ENCODE assay signal across 7 cellular contexts in the genomic region with DNA sequence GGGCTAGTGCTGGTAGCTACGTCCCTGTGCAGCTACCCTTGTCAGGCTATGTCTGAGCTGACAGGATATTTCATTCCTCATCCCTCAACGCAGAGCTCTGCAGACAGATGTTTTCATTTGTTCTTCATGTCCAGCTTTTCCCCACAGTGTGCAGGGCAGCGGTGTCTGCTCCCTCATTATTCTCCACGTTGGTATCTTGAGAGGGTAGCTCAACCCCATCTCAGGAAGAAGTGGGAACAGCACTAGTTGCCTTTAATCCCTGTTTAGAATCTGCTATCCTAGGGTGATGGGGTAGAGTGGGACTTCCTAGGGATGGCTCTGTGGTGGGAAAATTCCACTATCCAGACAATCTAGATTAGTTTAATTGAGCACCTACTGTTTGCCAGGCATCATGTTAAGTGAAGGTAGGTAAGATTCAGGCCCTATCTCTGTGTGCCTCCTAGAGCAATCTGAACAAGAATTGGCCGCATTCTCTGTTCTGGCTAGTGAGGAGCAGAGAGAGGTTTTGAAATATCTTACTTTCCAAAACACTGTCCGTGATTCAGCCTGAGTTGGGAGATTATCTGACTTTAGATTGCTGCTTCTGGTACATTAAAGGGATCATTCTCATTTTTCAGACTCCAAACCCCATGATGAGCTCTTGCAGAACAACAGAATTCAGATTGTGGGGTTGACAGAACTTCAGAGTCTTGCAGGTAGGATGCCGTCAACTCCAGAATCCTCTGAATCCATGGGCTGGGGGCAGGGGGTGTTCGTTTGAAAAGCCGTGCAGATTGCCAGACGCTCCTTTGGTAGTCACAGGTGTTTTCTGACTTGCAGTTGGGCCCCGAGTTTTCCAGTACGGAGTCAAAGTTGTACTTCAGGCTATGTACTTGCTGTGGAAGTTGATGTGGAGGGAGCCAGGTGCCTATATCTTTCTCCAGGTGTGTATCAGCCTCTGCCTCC. TPM values are rescaled to one million over a fixed set of nuclear protein-coding genes. Genes with fewer than 3 reads are reported as not detected.
A peak's percentile ranks its signal among the peaks of the same experiment; 100 is the strongest.
DNase-seq lines count a peak whose midpoint lies in the region; ATAC-seq, FAIRE-seq and TF ChIP-seq lines count a peak whose summit lies in the region.

No MANE protein-coding gene starts in this region.

- H3K27ac Mint-ChIP-seq in activated naive CD8-positive, alpha-beta T cell treated with anti-CD3 and anti-CD28 coated beads, Interleukin-2, amount 10 ng/mL, durations not matched to agents 7 days and 5 days = peak overlapping the region; percentile 92

- WGBS in suprapubic skin = 54% methylated on average over 12 of the region's 12 CpGs

- peak overlapping the region; percentile 92 for H2AFZ ChIP-seq in keratinocyte (ENCODE audit: control insufficient read depth, low read length)

- DNase-seq in HFF-Myc (ENCODE audit: extremely low read depth, low read depth) (no peak), keratinocyte (ENCODE audit: low read depth, low spot score) (no peak), suprapubic skin (ENCODE audit: low spot score in 2 of 2) (peak in 1 of 2 donors; percentile 49)
- no peak for DNase-seq in activated naive CD8-positive, alpha-beta T cell treated with anti-CD3 and anti-CD28 coated beads, Interleukin-2, amount 10 ng/mL, durations not matched to agents 7 days and 5 days
- no peak for DNase-seq in activated CD8-positive, alpha-beta memory T cell treated with anti-CD3 and anti-CD28 coated beads for 24 hours

- TF ChIP-seq CTCF in HFF-Myc (IDR thresholded peaks at IDR 0.05; ENCODE audit: low read depth, low read length, missing control alignments) (no peak), keratinocyte (optimal IDR thresholded peaks at IDR 0.05 in 1 of 3, IDR thresholded peaks at IDR 0.05 in 1 of 3, conservative IDR thresholded peaks at IDR 0.05 in 1 of 3; ENCODE audit: extremely low read depth in 1 of 3, insufficient read depth in 2 of 3, low read length in 3 of 3) (no peak), suprapubic skin (IDR thresholded peaks at IDR 0.05) (no peak)

- H3K36me3 ChIP-seq in keratinocyte (ENCODE audit: control insufficient read depth in 2 of 2, extremely low read depth in 1 of 2, insufficient read depth in 2 of 2, low read length in 2 of 2) (peaks cover 11 to 24% of the 10 kb centered on the region in 2 experiments), suprapubic skin (peaks cover 28% of the 10 kb centered on the region)

- no peaks in the 10 kb centered on the region for H3K27me3 ChIP-seq in keratinocyte (ENCODE audit: control insufficient read depth, extremely low read depth, insufficient read depth, low read length)
- H3K27me3 ChIP-seq in suprapubic skin = no peaks in the 10 kb centered on the region

- H3K4me3 ChIP-seq in HFF-Myc (replicated peaks; ENCODE audit: low read depth, low read length) (peak overlapping the region; percentile 80), keratinocyte (ENCODE audit: control insufficient read depth in 2 of 3, extremely low read depth in 1 of 3, insufficient read depth in 2 of 3, low read depth in 1 of 3, low read length in 3 of 3) (peak overlapping the region; percentile 71 to 77 (median 76)), suprapubic skin (peak overlapping the region; percentile 58)

- no peaks in the 10 kb centered on the region for H3K9me3 Mint-ChIP-seq in activated naive CD8-positive, alpha-beta T cell treated with anti-CD3 and anti-CD28 coated beads, Interleukin-2, amount 10 ng/mL, durations not matched to agents 7 days and 5 days

- H3K27me3 Mint-ChIP-seq in activated naive CD8-positive, alpha-beta T cell treated with anti-CD3 and anti-CD28 coated beads, Interleukin-2, amount 10 ng/mL, durations not matched to agents 7 days and 5 days = no peaks in the 10 kb centered on the region

- peaks cover 12% of the 10 kb centered on the region for H3K79me2 ChIP-seq in keratinocyte (ENCODE audit: control insufficient read depth, insufficient read depth, low read length)

- H3K4me2 ChIP-seq in keratinocyte (ENCODE audit: control insufficient read depth, extremely low read depth, insufficient read depth, low read depth, low read length) = peak overlapping the region; percentile 88

- ATAC-seq in activated naive CD8-positive, alpha-beta T cell treated with anti-CD3 and anti-CD28 coated beads, Interleukin-2, amount 10 ng/mL, durations not matched to agents 7 days and 5 days (ENCODE audit: low read depth) = no peak
- ATAC-seq in HG03565 (IDR thresholded peaks at IDR 0.05; ENCODE audit: unreplicated experiment) = no peak
- no peak for ATAC-seq in GM21423 (IDR thresholded peaks at IDR 0.05; ENCODE audit: unreplicated experiment)

- FAIRE-seq in keratinocyte (lab: Jason Lieb, UNC) = no peak

- peak overlapping the region; percentile 78 for H3K9ac ChIP-seq in keratinocyte (ENCODE audit: control insufficient read depth, extremely low read depth, insufficient read depth, low read length)

- no peaks in the 10 kb centered on the region for H3K9me3 ChIP-seq in keratinocyte (ENCODE audit: control insufficient read depth, low read depth, low read length)
- no peaks in the 10 kb centered on the region for H3K9me3 ChIP-seq in suprapubic skin

- H3K9me1 ChIP-seq in keratinocyte (ENCODE audit: control insufficient read depth, extremely low read depth, insufficient read depth, low read length) = no peaks in the 10 kb centered on the region

- H3K4me3 Mint-ChIP-seq in activated naive CD8-positive, alpha-beta T cell treated with anti-CD3 and anti-CD28 coated beads, Interleukin-2, amount 10 ng/mL, durations not matched to agents 7 days and 5 days = peak overlapping the region; percentile 95

- TF ChIP-seq EP300 in suprapubic skin (IDR thresholded peaks at IDR 0.05) = no peak

- dilution Hi-C loops in keratinocyte (cut with MboI; ENCODE audit: extremely low pct_ligation_motif_present, low sequenced_read_pairs) = no loop called here

- peaks cover 11% of the 10 kb centered on the region for H3K4me1 Mint-ChIP-seq in activated naive CD8-positive, alpha-beta T cell treated with anti-CD3 and anti-CD28 coated beads, Interleukin-2, amount 10 ng/mL, durations not matched to agents 7 days and 5 days

- H3K4me1 ChIP-seq in keratinocyte (ENCODE audit: control insufficient read depth, extremely low read depth, insufficient read depth, low read length) = peaks cover 11% of the 10 kb centered on the region
- H3K4me1 ChIP-seq in suprapubic skin = peaks cover 17% of the 10 kb centered on the region

- H3K27ac ChIP-seq in keratinocyte (ENCODE audit: control insufficient read depth, insufficient read depth, low read length) = peak overlapping the region; percentile 50
- peak overlapping the region; percentile 71 for H3K27ac ChIP-seq in suprapubic skin

- POLR2A ChIA-PET in activated naive CD8-positive, alpha-beta T cell treated with anti-CD3 and anti-CD28 coated beads, Interleukin-2, amount 10 ng/mL, durations not matched to agents 7 days and 5 days (lab: Charles Lee) = interaction anchor here (0.6 to 1.7 kb wide), 5 partner anchors 11 to 333 kb away, joined by 3 to 8 read pairs (median 5); partner anchors contain the start of gene NAGPA

- H3K36me3 Mint-ChIP-seq in activated naive CD8-positive, alpha-beta T cell treated with anti-CD3 and anti-CD28 coated beads, Interleukin-2, amount 10 ng/mL, durations not matched to agents 7 days and 5 days = peaks cover 8% of the 10 kb centered on the region

- H4K20me1 ChIP-seq in keratinocyte (ENCODE audit: control insufficient read depth, extremely low read depth, insufficient read depth, low read length) = no peaks in the 10 kb centered on the region

- TF ChIP-seq POLR2A in suprapubic skin (IDR thresholded peaks at IDR 0.05) = no peak

RNA-seq across cellular contexts. Expression of gene ALG1, which starts 1.0 kb away (rescaled TPM):
- total RNA-seq in activated naive CD8-positive, alpha-beta T cell treated with anti-CD3 and anti-CD28 coated beads, Interleukin-2, amount 10 ng/mL, durations not matched to agents 7 days and 5 days = 10 to 100 TPM; 19.6 to 22.3 TPM
- 25.8 to 30.1 TPM (median 26.6 TPM) in 3 replicates for polyA plus RNA-seq in keratinocyte
- polyA plus RNA-seq in keratinocyte (2011; ENCODE audit: low read depth) = 5.8 TPM
- polyA plus RNA-seq in keratinocyte (2011; cell fraction: cytosol; rRNA removed) = 13.5 TPM in 2 replicates
- polyA plus RNA-seq in keratinocyte (2011; cell fraction: nucleus; rRNA removed) = 44.7 and 47.8 TPM in 2 replicates
- polyA plus RNA-seq in keratinocyte (2012; ENCODE audit: low replicate concordance) = 8.7 and 22.3 TPM in 2 replicates
- 39.3 to 53.4 TPM (median 44.2 TPM) in 3 replicates for polyA minus RNA-seq in keratinocyte
- polyA minus RNA-seq in keratinocyte (2011; cell fraction: cytosol; rRNA and poly(A)+ RNA removed) = 19.6 TPM
- 33.3 and 47.7 TPM in 2 replicates for polyA minus RNA-seq in keratinocyte (2011; cell fraction: nucleus; rRNA and poly(A)+ RNA removed)
- total RNA-seq in suprapubic skin = 10 to 100 TPM; 14.5 to 22.3 (median 19.0) TPM

RNA-seq across cellular contexts. Expression of gene C16orf89, which starts 6.8 kb away (rescaled TPM):
- not detected for total RNA-seq in activated naive CD8-positive, alpha-beta T cell treated with anti-CD3 and anti-CD28 coated beads, Interleukin-2, amount 10 ng/mL, durations not matched to agents 7 days and 5 days
- polyA plus RNA-seq in keratinocyte = not detected in 3 replicates
- polyA plus RNA-seq in keratinocyte (2011; ENCODE audit: low read depth) = not detected
- polyA plus RNA-seq in keratinocyte (2011; cell fraction: cytosol; rRNA removed) = not detected in 2 replicates
- polyA plus RNA-seq in keratinocyte (2011; cell fraction: nucleus; rRNA removed) = not detected in 2 replicates
- not detected in 2 replicates for polyA plus RNA-seq in keratinocyte (2012; ENCODE audit: low replicate concordance)
- not detected in 3 replicates for polyA minus RNA-seq in keratinocyte
- not detected for polyA minus RNA-seq in keratinocyte (2011; cell fraction: cytosol; rRNA and poly(A)+ RNA removed)
- polyA minus RNA-seq in keratinocyte (2011; cell fraction: nucleus; rRNA and poly(A)+ RNA removed) = not detected in 2 replicates
- 1 to 10 TPM in 1 of 4 donors, not detected in 3; 1.6 TPM for total RNA-seq in suprapubic skin

RNA-seq across cellular contexts. Expression of gene EEF2KMT, which starts 25.0 kb away (rescaled TPM):
- 10 to 100 TPM; 10.4 to 11.4 TPM for total RNA-seq in activated naive CD8-positive, alpha-beta T cell treated with anti-CD3 and anti-CD28 coated beads, Interleukin-2, amount 10 ng/mL, durations not matched to agents 7 days and 5 days
- polyA plus RNA-seq in keratinocyte = 7.6 to 10.2 TPM (median 8.1 TPM) in 3 replicates
- 23.1 TPM for polyA plus RNA-seq in keratinocyte (2011; ENCODE audit: low read depth)
- polyA plus RNA-seq in keratinocyte (2011; cell fraction: cytosol; rRNA removed) = 7.1 and 8.8 TPM in 2 replicates
- 5.1 and 6.7 TPM in 2 replicates for polyA plus RNA-seq in keratinocyte (2011; cell fraction: nucleus; rRNA removed)
- polyA plus RNA-seq in keratinocyte (2012; ENCODE audit: low replicate concordance) = 8.3 and 13.9 TPM in 2 replicates
- 6.0 to 16.1 TPM (median 9.6 TPM) in 3 replicates for polyA minus RNA-seq in keratinocyte
- 4.4 TPM for polyA minus RNA-seq in keratinocyte (2011; cell fraction: cytosol; rRNA and poly(A)+ RNA removed)
- polyA minus RNA-seq in keratinocyte (2011; cell fraction: nucleus; rRNA and poly(A)+ RNA removed) = 2.1 and 4.1 TPM in 2 replicates
- total RNA-seq in suprapubic skin = 10 to 100 TPM in 2 of 4 donors, 1 to 10 TPM in 2; 2.7 to 14.0 (median 9.6) TPM

RNA-seq across cellular contexts. Expression of gene NAGPA, which starts 38.9 kb away (rescaled TPM):
- total RNA-seq in activated naive CD8-positive, alpha-beta T cell treated with anti-CD3 and anti-CD28 coated beads, Interleukin-2, amount 10 ng/mL, durations not matched to agents 7 days and 5 days = 10 to 100 TPM; 18.2 to 19.9 TPM
- polyA plus RNA-seq in keratinocyte = 5.0 to 7.3 TPM (median 7.2 TPM) in 3 replicates
- polyA plus RNA-seq in keratinocyte (2011; ENCODE audit: low read depth) = 4.5 TPM
- 3.1 and 6.6 TPM in 2 replicates for polyA plus RNA-seq in keratinocyte (2011; cell fraction: cytosol; rRNA removed)
- polyA plus RNA-seq in keratinocyte (2011; cell fraction: nucleus; rRNA removed) = 16.0 and 20.1 TPM in 2 replicates
- polyA plus RNA-seq in keratinocyte (2012; ENCODE audit: low replicate concordance) = 5.4 and 7.4 TPM in 2 replicates
- 3.8 to 8.0 TPM (median 5.9 TPM) in 3 replicates for polyA minus RNA-seq in keratinocyte
- 12.1 TPM for polyA minus RNA-seq in keratinocyte (2011; cell fraction: cytosol; rRNA and poly(A)+ RNA removed)
- 13.6 and 16.0 TPM in 2 replicates for polyA minus RNA-seq in keratinocyte (2011; cell fraction: nucleus; rRNA and poly(A)+ RNA removed)
- total RNA-seq in suprapubic skin = 10 to 100 TPM; 25.3 to 35.1 (median 31.0) TPM
